1 cellular context compared by ENCODE assay signal in the genomic region with DNA sequence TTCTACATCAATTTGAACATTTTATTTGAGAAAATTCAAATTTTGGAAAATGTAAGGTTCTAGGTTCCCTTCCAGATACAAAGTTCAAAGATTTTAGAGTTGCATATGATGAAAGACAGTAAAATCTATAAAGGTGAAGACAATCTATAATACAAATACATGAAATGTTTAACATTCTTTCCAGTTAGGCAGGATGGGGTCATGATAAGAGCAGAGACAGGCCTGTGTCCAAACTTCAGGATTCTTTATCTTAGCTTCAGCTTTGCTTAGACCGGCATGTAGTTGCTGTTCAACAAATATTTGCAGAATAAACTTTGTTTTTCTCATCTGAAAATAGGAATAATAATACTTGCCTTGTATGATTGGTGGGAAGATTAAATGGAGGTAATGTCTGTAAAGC.
TF ChIP-seq lines count a peak whose summit lies in the region.

No MANE protein-coding gene starts in this region.

TF ChIP-seq in HepG2, 621 proteins besides CTCF, POLR2A, EP300 and RAD21 (continues in another document):
- TF ChIP-seq ZBTB44 (CRISPR knock-in tag; IDR thresholded peaks at IDR 0.05) (no peak), ZBTB42 (CRISPR knock-in tag; IDR thresholded peaks at IDR 0.05) (no peak), TAF15 (IDR thresholded peaks at IDR 0.05; ENCODE audit: low read depth, low read length, poor library complexity, severe bottlenecking) (no peak), ATF3 (CRISPR knock-in tag; IDR thresholded peaks at IDR 0.05) (no peak), THYN1 (CRISPR knock-in tag; IDR thresholded peaks at IDR 0.05; ENCODE audit: borderline replicate concordance, low read depth) (no peak), HOXA3 (CRISPR knock-in tag; IDR thresholded peaks at IDR 0.05) (no peak), FOXP1 (IDR thresholded peaks at IDR 0.05) (no peak), FOXP1 (CRISPR knock-in tag; IDR thresholded peaks at IDR 0.05) (peak; percentile 77), GLI4 (CRISPR knock-in tag; IDR thresholded peaks at IDR 0.05; ENCODE audit: borderline replicate concordance) (no peak), MZF1 (CRISPR knock-in tag; IDR thresholded peaks at IDR 0.05; ENCODE audit: borderline replicate concordance) (no peak), MAFG (CRISPR knock-in tag; IDR thresholded peaks at IDR 0.05) (no peak), ZNF891 (CRISPR knock-in tag; IDR thresholded peaks at IDR 0.05) (no peak), ZNF17 (CRISPR knock-in tag; IDR thresholded peaks at IDR 0.05) (no peak), ARNT (IDR thresholded peaks at IDR 0.05) (no peak), TFE3 (CRISPR knock-in tag; IDR thresholded peaks at IDR 0.05) (peak; percentile 30; the same call in 1 of the 2 replicates), ZNF350 (CRISPR knock-in tag; IDR thresholded peaks at IDR 0.05; ENCODE audit: borderline replicate concordance, low read depth) (no peak), ZNF816 (CRISPR knock-in tag; IDR thresholded peaks at IDR 0.05; ENCODE audit: borderline replicate concordance) (no peak), ISL2 (CRISPR knock-in tag; IDR thresholded peaks at IDR 0.05) (peak; percentile 96), ZFP37 (CRISPR knock-in tag; IDR thresholded peaks at IDR 0.05; ENCODE audit: borderline replicate concordance) (no peak), ZNF792 (CRISPR knock-in tag; IDR thresholded peaks at IDR 0.05) (no peak), NONO (IDR thresholded peaks at IDR 0.05) (no peak), NONO (CRISPR knock-in tag; conservative IDR thresholded peaks at IDR 0.05) (0 out of 2 replicates have a peak, but pooled peaks have one; percentile 20), ZNF138 (CRISPR knock-in tag; IDR thresholded peaks at IDR 0.05; ENCODE audit: low read depth) (no peak), PREB (CRISPR knock-in tag; IDR thresholded peaks at IDR 0.05) (no peak), KLF16 (CRISPR knock-in tag; IDR thresholded peaks at IDR 0.05) (0 out of 4 replicates have a peak, but pooled peaks of 1 of the 2 experiments have one; percentile 21), RELA (CRISPR knock-in tag; IDR thresholded peaks at IDR 0.05) (no peak), SP5 (CRISPR knock-in tag; IDR thresholded peaks at IDR 0.05; ENCODE audit: borderline replicate concordance, low read depth) (no peak), ZNF766 (CRISPR knock-in tag; IDR thresholded peaks at IDR 0.05; ENCODE audit: borderline replicate concordance) (no peak), KMT2B (CRISPR knock-in tag; IDR thresholded peaks at IDR 0.05) (no peak), KLF11 (CRISPR knock-in tag; IDR thresholded peaks at IDR 0.05) (no peak), FIP1L1 (IDR thresholded peaks at IDR 0.05; ENCODE audit: borderline replicate concordance, insufficient read depth, low read depth, low read length) (no peak), RBM22 (optimal IDR thresholded peaks at IDR 0.05; ENCODE audit: low read length) (no peak), ELK4 (CRISPR knock-in tag; IDR thresholded peaks at IDR 0.05; ENCODE audit: borderline replicate concordance) (no peak), ZBTB3 (CRISPR knock-in tag; IDR thresholded peaks at IDR 0.05; ENCODE audit: borderline replicate concordance, low read depth) (no peak), TMF1 (CRISPR knock-in tag; IDR thresholded peaks at IDR 0.05; ENCODE audit: low read depth) (no peak), SALL2 (CRISPR knock-in tag; IDR thresholded peaks at IDR 0.05) (no peak)
- TF ChIP-seq, protein P1, sequence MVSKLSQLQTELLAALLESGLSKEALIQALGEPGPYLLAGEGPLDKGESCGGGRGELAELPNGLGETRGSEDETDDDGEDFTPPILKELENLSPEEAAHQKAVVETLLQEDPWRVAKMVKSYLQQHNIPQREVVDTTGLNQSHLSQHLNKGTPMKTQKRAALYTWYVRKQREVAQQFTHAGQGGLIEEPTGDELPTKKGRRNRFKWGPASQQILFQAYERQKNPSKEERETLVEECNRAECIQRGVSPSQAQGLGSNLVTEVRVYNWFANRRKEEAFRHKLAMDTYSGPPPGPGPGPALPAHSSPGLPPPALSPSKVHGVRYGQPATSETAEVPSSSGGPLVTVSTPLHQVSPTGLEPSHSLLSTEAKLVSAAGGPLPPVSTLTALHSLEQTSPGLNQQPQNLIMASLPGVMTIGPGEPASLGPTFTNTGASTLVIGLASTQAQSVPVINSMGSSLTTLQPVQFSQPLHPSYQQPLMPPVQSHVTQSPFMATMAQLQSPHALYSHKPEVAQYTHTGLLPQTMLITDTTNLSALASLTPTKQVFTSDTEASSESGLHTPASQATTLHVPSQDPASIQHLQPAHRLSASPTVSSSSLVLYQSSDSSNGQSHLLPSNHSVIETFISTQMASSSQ (IDR thresholded peaks at IDR 0.05; ENCODE audit: low read depth): no peak
- TF ChIP-seq, protein P1 (CRISPR knock-in tag; IDR thresholded peaks at IDR 0.05; ENCODE audit: borderline replicate concordance): peak; percentile 53; the same call in 1 of the 2 replicates
- TF ChIP-seq, protein P2, sequence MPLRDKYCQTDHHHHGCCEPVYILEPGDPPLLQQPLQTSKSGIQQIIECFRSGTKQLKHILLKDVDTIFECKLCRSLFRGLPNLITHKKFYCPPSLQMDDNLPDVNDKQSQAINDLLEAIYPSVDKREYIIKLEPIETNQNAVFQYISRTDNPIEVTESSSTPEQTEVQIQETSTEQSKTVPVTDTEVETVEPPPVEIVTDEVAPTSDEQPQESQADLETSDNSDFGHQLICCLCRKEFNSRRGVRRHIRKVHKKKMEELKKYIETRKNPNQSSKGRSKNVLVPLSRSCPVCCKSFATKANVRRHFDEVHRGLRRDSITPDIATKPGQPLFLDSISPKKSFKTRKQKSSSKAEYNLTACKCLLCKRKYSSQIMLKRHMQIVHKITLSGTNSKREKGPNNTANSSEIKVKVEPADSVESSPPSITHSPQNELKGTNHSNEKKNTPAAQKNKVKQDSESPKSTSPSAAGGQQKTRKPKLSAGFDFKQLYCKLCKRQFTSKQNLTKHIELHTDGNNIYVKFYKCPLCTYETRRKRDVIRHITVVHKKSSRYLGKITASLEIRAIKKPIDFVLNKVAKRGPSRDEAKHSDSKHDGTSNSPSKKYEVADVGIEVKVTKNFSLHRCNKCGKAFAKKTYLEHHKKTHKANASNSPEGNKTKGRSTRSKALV (CRISPR knock-in tag; IDR thresholded peaks at IDR 0.05): no peak
- TF ChIP-seq, protein P3, sequence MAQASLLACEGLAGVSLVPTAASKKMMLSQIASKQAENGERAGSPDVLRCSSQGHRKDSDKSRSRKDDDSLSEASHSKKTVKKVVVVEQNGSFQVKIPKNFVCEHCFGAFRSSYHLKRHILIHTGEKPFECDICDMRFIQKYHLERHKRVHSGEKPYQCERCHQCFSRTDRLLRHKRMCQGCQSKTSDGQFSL (CRISPR knock-in tag; IDR thresholded peaks at IDR 0.05): no peak
- TF ChIP-seq, protein P4, sequence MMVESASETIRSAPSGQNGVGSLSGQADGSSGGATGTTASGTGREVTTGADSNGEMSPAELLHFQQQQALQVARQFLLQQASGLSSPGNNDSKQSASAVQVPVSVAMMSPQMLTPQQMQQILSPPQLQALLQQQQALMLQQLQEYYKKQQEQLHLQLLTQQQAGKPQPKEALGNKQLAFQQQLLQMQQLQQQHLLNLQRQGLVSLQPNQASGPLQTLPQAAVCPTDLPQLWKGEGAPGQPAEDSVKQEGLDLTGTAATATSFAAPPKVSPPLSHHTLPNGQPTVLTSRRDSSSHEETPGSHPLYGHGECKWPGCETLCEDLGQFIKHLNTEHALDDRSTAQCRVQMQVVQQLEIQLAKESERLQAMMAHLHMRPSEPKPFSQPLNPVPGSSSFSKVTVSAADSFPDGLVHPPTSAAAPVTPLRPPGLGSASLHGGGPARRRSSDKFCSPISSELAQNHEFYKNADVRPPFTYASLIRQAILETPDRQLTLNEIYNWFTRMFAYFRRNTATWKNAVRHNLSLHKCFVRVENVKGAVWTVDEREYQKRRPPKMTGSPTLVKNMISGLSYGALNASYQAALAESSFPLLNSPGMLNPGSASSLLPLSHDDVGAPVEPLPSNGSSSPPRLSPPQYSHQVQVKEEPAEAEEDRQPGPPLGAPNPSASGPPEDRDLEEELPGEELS (CRISPR knock-in tag; IDR thresholded peaks at IDR 0.05): peak; percentile 76
- TF ChIP-seq, protein P5, sequence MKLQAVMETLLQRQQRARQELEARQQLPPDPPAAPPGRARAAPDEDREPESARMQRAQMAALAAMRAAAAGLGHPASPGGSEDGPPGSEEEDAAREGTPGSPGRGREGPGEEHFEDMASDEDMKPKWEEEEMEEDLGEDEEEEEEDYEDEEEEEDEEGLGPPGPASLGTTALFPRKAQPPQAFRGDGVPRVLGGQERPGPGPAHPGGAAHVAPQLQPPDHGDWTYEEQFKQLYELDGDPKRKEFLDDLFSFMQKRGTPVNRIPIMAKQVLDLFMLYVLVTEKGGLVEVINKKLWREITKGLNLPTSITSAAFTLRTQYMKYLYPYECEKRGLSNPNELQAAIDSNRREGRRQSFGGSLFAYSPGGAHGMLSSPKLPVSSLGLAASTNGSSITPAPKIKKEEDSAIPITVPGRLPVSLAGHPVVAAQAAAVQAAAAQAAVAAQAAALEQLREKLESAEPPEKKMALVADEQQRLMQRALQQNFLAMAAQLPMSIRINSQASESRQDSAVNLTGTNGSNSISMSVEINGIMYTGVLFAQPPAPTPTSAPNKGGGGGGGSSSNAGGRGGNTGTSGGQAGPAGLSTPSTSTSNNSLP (IDR thresholded peaks at IDR 0.05; ENCODE audit: low read depth, low read length): peak; percentile 46; the same call in 1 of the 2 replicates
- TF ChIP-seq, protein P6, sequence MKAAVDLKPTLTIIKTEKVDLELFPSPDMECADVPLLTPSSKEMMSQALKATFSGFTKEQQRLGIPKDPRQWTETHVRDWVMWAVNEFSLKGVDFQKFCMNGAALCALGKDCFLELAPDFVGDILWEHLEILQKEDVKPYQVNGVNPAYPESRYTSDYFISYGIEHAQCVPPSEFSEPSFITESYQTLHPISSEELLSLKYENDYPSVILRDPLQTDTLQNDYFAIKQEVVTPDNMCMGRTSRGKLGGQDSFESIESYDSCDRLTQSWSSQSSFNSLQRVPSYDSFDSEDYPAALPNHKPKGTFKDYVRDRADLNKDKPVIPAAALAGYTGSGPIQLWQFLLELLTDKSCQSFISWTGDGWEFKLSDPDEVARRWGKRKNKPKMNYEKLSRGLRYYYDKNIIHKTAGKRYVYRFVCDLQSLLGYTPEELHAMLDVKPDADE (CRISPR knock-in tag; IDR thresholded peaks at IDR 0.05): no peak
- TF ChIP-seq, protein P7, sequence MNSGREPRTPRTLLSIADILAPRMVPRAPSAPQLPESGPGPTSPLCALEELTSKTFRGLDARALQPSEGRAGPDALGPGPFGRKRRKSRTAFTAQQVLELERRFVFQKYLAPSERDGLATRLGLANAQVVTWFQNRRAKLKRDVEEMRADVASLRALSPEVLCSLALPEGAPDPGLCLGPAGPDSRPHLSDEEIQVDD (CRISPR knock-in tag; IDR thresholded peaks at IDR 0.05; ENCODE audit: borderline replicate concordance): no peak
